ENCODE assay signal across 15 cellular contexts in the genomic region with DNA sequence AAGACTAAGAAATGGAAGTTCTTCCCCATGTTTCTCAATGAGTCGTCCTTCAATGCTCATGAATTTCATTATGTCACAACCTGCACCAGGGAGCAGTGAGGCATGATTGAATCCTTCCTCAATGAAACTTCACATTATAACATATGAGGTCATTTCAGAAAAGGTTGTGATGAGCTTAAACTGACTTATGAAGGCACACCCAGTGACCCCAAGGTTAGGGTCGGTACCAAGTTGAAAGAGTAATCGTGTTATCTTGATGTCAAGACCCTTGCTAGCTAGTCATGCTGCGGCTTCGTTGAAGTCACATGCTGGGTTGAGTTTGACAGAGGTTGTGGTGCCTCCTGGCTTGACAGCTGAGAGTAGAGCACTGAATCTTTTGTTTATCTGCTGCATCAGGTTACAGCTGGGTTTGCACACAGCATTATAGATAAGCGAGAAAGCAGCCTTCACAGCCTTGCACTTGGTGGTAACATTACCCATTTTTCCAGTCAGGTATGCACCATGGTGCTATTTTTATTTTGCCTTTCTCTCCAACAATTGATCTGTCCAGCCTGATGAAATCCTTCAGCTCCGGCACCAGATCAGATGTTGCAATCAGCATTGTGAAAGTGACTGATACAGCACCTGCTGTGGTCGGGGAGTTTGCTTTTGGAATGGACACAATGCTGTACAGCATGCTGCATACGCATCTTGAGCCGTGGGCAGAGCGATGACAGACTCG.
DNase-seq lines count a peak whose midpoint lies in the region; ATAC-seq and TF ChIP-seq lines count a peak whose summit lies in the region.
"Had no signal": no experiment of that assay in that cellular context is flagged by ENCODE, and none has a peak within 500 bp of the region (broad histone marks: within the 10 kb centered on the region; RNA-seq: fewer than 3 reads in every experiment).

No MANE protein-coding gene starts in this region.

- H3K4me3 Mint-ChIP-seq in stimulated activated naive CD8-positive, alpha-beta T cell treated with anti-CD3 and anti-CD28 coated beads, Interleukin-15, Interleukin-2, amounts not matched to agents 100 ng/mL and 50 ng/mL, for 24 hours = no peak overlapping the region
- H3K4me3 Mint-ChIP-seq: neural crest cell had no signal

- H3K27ac Mint-ChIP-seq in stimulated activated naive CD8-positive, alpha-beta T cell treated with anti-CD3 and anti-CD28 coated beads, Interleukin-15, Interleukin-2, amounts not matched to agents 100 ng/mL and 50 ng/mL, for 24 hours = peak overlapping the region; percentile 76

- no peaks in the 10 kb centered on the region for H3K9me3 Mint-ChIP-seq in stimulated activated naive CD8-positive, alpha-beta T cell treated with anti-CD3 and anti-CD28 coated beads, Interleukin-15, Interleukin-2, amounts not matched to agents 100 ng/mL and 50 ng/mL, for 24 hours
- H3K9me3 Mint-ChIP-seq: neural crest cell had no signal

- peaks cover 4% of the 10 kb centered on the region for H3K36me3 ChIP-seq in cardiac muscle cell

- H3K27me3 ChIP-seq in cardiac muscle cell = no peaks in the 10 kb centered on the region
- H3K27me3 ChIP-seq: spleen had no signal

- peaks cover 23% of the 10 kb centered on the region for H3K4me1 ChIP-seq in cardiac muscle cell (ENCODE audit: low read depth)

- DNase-seq in cardiac muscle cell (ENCODE audit: low read depth in 1 of 2, low spot score in 1 of 2) (no peak), left cardiac atrium (no peak), NOMO-1 treated with dmso at 0.1 percent for 144 hours (lab: John Stamatoyannopoulos, UW; ENCODE audit: unreplicated experiment) (peak; percentile 44), erythroblast (lab: John Stamatoyannopoulos, UW) (peak; percentile 10 to 33), NCI-H748 (lab: John Stamatoyannopoulos, UW; ENCODE audit: unreplicated experiment) (no peak), DMS 273 treated with DMSO at 0.1 percent for 48 hours (lab: John Stamatoyannopoulos, UW) (no peak)
- DNase-seq: aorta; NCI-H1417; spleen; stimulated activated naive CD4-positive, alpha-beta T cell; WERI-Rb-1 had no signal

- ATAC-seq in left cardiac atrium (no peak), GM18517 (IDR thresholded peaks at IDR 0.05; ENCODE audit: unreplicated experiment) (no peak)

- no peak for TF ChIP-seq POLR2A in erythroblast (IDR thresholded peaks at IDR 0.05; ENCODE audit: low read length)

- no peak overlapping the region for H3K4me3 ChIP-seq in cardiac muscle cell
- H3K4me3 ChIP-seq: spleen had no signal

- TF ChIP-seq CTCF in cardiac muscle cell (IDR thresholded peaks at IDR 0.05; ENCODE audit: low read depth, low read length) = no peak

- no peaks in the 10 kb centered on the region for H3K27me3 Mint-ChIP-seq in stimulated activated naive CD8-positive, alpha-beta T cell treated with anti-CD3 and anti-CD28 coated beads, Interleukin-15, Interleukin-2, amounts not matched to agents 100 ng/mL and 50 ng/mL, for 24 hours

- peaks cover 27% of the 10 kb centered on the region for H3K36me3 Mint-ChIP-seq in stimulated activated naive CD8-positive, alpha-beta T cell treated with anti-CD3 and anti-CD28 coated beads, Interleukin-15, Interleukin-2, amounts not matched to agents 100 ng/mL and 50 ng/mL, for 24 hours (ENCODE audit: low read depth)

- peak overlapping the region; percentile 63 for H3K27ac ChIP-seq in cardiac muscle cell
- H3K27ac ChIP-seq: RWPE1, WERI-Rb-1 had no signal

- intact Hi-C loops in left cardiac atrium (cut with DNase I) = no loop called here

- no peaks in the 10 kb centered on the region for H3K9me3 ChIP-seq in cardiac muscle cell (ENCODE audit: low read depth)
- H3K9me3 ChIP-seq: spleen had no signal

- H3K4me1 Mint-ChIP-seq in stimulated activated naive CD8-positive, alpha-beta T cell treated with anti-CD3 and anti-CD28 coated beads, Interleukin-15, Interleukin-2, amounts not matched to agents 100 ng/mL and 50 ng/mL, for 24 hours (ENCODE audit: low read depth) = peaks cover 17% of the 10 kb centered on the region
- H3K4me1 Mint-ChIP-seq: neural crest cell had no signal

Comparison
In these comparisons a context has a peak if more than half of its experiments do, and no peak if none do; other contexts are left out.
1. DNase-seq: peak in NOMO-1 treated with dmso at 0.1 percent for 144 hours (single experiment) and erythroblast (2 of 2); none in cardiac muscle cell (0 of 2), left cardiac atrium (single experiment), NCI-H748 (single experiment) and DMS 273 treated with DMSO at 0.1 percent for 48 hours (single experiment).